In the genomic region with DNA sequence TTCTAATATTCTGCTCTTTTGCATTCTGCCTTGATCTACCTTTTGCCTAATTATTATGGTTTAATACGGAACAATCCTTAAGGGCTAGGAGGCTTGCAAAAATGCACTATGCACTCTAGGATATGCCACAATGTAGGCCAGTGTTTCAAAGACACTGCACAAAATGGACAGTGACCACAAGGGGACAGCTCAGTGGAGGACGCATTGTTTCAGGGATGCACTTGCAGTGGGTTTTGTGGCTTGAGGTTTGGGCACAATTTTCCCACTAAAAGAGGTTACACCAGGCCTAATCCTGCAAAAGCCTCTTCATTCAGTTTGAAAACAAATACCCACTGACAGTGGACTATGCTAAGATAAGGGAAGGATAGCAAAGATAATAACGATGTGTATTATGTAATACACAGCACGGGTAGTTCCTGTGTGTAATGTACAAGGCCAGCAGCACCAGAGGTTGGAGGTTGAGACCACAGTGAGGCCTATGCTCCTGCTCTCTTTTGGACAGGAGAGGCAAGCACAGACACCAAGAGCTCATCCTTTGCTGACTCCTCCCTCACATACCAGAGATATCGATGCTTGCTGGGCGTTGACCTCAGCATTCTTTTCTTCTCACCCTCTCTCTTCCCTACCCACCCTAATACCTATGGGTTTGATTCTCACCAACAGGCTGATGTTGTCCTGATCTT, we compare ENCODE assay signal across 1 cellular context.
TF ChIP-seq lines count a peak whose summit lies in the region.

No MANE protein-coding gene starts in this region.

TF ChIP-seq in HepG2, 621 proteins besides CTCF, POLR2A, EP300 and RAD21:
- no peak for TF ChIP-seq TP53 (CRISPR knock-in tag; conservative IDR thresholded peaks at IDR 0.05)
- TF ChIP-seq ZSCAN20 (CRISPR knock-in tag; IDR thresholded peaks at IDR 0.05; ENCODE audit: borderline replicate concordance) = no peak
- TF ChIP-seq, protein P1, sequence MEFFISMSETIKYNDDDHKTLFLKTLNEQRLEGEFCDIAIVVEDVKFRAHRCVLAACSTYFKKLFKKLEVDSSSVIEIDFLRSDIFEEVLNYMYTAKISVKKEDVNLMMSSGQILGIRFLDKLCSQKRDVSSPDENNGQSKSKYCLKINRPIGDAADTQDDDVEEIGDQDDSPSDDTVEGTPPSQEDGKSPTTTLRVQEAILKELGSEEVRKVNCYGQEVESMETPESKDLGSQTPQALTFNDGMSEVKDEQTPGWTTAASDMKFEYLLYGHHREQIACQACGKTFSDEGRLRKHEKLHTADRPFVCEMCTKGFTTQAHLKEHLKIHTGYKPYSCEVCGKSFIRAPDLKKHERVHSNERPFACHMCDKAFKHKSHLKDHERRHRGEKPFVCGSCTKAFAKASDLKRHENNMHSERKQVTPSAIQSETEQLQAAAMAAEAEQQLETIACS (CRISPR knock-in tag; IDR thresholded peaks at IDR 0.05) = no peak
- no peak for TF ChIP-seq ZBTB7B (CRISPR knock-in tag; IDR thresholded peaks at IDR 0.05)
- TF ChIP-seq, protein P2, sequence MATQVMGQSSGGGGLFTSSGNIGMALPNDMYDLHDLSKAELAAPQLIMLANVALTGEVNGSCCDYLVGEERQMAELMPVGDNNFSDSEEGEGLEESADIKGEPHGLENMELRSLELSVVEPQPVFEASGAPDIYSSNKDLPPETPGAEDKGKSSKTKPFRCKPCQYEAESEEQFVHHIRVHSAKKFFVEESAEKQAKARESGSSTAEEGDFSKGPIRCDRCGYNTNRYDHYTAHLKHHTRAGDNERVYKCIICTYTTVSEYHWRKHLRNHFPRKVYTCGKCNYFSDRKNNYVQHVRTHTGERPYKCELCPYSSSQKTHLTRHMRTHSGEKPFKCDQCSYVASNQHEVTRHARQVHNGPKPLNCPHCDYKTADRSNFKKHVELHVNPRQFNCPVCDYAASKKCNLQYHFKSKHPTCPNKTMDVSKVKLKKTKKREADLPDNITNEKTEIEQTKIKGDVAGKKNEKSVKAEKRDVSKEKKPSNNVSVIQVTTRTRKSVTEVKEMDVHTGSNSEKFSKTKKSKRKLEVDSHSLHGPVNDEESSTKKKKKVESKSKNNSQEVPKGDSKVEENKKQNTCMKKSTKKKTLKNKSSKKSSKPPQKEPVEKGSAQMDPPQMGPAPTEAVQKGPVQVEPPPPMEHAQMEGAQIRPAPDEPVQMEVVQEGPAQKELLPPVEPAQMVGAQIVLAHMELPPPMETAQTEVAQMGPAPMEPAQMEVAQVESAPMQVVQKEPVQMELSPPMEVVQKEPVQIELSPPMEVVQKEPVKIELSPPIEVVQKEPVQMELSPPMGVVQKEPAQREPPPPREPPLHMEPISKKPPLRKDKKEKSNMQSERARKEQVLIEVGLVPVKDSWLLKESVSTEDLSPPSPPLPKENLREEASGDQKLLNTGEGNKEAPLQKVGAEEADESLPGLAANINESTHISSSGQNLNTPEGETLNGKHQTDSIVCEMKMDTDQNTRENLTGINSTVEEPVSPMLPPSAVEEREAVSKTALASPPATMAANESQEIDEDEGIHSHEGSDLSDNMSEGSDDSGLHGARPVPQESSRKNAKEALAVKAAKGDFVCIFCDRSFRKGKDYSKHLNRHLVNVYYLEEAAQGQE (IDR thresholded peaks at IDR 0.05; ENCODE audit: borderline replicate concordance in 1 of 2, low read depth in 1 of 2, low read length in 2 of 2) = no peak
